Comparison of ENCODE assay signal across 1 cellular context in the genomic region with DNA sequence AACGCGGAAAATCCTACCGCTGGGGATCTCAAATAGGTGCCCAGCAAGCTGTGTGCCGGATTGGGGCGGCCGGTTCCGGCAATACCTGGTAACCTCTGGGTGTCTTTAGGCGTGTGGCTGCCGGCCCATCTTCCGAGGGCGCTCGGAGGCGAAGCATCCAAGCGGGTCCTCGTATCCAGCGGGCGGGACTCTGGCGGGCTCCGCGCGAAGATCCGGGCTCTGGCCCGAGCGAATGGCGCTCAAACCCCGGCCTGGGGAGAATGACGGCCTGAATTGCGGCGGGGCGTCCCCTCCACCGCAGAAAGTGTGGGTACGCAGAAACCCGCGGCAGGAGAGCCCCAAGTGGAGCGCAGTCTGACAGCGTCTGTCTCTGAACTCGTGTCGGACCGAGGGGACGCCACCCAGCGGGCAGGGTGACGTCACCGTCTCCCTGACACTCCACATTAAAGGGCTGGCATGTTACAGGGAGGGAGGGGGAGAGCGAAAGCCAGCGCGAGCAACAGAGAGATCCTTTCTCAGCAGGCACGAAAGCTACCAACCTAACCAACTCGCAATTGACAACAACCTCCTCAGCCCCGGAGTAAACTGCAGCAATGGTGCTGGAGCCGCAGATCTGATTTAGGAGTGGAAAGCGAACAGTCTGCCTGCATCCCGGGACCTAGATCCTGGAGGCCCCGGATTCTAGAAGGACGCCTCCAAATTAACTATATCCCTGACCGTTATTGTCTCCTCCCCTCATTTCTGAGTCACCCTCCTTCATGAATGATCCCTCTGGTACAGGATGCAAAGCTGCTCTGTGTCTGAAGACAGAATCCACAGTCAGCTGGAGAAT.
A peak's percentile ranks its signal among the peaks of the same experiment; 100 is the strongest.
TF ChIP-seq lines count a peak whose summit lies in the region.

A gene with protein sequence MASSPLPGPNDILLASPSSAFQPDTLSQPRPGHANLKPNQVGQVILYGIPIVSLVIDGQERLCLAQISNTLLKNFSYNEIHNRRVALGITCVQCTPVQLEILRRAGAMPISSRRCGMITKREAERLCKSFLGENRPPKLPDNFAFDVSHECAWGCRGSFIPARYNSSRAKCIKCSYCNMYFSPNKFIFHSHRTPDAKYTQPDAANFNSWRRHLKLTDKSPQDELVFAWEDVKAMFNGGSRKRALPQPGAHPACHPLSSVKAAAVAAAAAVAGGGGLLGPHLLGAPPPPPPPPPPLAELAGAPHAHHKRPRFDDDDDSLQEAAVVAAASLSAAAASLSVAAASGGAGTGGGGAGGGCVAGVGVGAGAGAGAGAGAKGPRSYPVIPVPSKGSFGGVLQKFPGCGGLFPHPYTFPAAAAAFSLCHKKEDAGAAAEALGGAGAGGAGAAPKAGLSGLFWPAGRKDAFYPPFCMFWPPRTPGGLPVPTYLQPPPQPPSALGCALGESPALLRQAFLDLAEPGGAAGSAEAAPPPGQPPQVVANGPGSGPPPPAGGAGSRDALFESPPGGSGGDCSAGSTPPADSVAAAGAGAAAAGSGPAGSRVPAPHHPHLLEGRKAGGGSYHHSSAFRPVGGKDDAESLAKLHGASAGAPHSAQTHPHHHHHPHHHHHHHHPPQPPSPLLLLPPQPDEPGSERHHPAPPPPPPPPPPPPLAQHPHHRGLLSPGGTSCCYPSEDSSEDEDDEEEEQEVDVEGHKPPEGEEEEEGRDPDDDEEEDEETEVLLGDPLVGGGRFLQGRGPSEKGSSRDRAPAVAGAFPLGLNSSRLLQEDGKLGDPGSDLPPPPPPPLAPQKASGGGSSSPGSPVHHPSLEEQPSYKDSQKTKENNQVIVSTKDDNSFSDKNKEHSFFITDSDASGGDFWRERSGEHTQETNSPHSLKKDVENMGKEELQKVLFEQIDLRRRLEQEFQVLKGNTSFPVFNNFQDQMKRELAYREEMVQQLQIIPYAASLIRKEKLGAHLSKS (minus strand): TSS at position 372 of the 832 bp plus-strand sequence. CDS start 2,477 bp downstream, outside the sequence.

TF ChIP-seq in HEK293, 187 proteins besides CTCF, POLR2A, EP300 and RAD21 (continued from another document):
- TF ChIP-seq YY2 (tag by site-specific recombination; IDR thresholded peaks at IDR 0.05) = 0 out of 2 replicates have a peak, but pooled peaks have one; percentile 10
- peak; percentile 34; the same call in 1 of the 2 replicates for TF ChIP-seq ZNF391 (tag by site-specific recombination; IDR thresholded peaks at IDR 0.05; ENCODE audit: borderline replicate concordance, low read depth)
- TF ChIP-seq ZNF747 (tag by site-specific recombination; IDR thresholded peaks at IDR 0.05) = no peak
- 0 out of 2 replicates have a peak, but pooled peaks have one; percentile 8 for TF ChIP-seq KLF16 (tag by site-specific recombination; IDR thresholded peaks at IDR 0.05)
- TF ChIP-seq ZFP37 (tag by site-specific recombination; IDR thresholded peaks at IDR 0.05) = peak; percentile 76
- TF ChIP-seq, protein P1, sequence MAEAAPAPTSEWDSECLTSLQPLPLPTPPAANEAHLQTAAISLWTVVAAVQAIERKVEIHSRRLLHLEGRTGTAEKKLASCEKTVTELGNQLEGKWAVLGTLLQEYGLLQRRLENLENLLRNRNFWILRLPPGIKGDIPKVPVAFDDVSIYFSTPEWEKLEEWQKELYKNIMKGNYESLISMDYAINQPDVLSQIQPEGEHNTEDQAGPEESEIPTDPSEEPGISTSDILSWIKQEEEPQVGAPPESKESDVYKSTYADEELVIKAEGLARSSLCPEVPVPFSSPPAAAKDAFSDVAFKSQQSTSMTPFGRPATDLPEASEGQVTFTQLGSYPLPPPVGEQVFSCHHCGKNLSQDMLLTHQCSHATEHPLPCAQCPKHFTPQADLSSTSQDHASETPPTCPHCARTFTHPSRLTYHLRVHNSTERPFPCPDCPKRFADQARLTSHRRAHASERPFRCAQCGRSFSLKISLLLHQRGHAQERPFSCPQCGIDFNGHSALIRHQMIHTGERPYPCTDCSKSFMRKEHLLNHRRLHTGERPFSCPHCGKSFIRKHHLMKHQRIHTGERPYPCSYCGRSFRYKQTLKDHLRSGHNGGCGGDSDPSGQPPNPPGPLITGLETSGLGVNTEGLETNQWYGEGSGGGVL (tag by site-specific recombination; IDR thresholded peaks at IDR 0.05) = peak; percentile 35
- peak; percentile 87 for TF ChIP-seq ZBTB21 (tag by site-specific recombination; IDR thresholded peaks at IDR 0.05)
- TF ChIP-seq ZBTB48 (tag by site-specific recombination; IDR thresholded peaks at IDR 0.05) = peak; percentile 49; the same call in 1 of the 2 replicates
- TF ChIP-seq ZIC2 (tag by site-specific recombination; IDR thresholded peaks at IDR 0.05) = peak; percentile 43; the same call in 1 of the 2 replicates
- TF ChIP-seq, protein P2, sequence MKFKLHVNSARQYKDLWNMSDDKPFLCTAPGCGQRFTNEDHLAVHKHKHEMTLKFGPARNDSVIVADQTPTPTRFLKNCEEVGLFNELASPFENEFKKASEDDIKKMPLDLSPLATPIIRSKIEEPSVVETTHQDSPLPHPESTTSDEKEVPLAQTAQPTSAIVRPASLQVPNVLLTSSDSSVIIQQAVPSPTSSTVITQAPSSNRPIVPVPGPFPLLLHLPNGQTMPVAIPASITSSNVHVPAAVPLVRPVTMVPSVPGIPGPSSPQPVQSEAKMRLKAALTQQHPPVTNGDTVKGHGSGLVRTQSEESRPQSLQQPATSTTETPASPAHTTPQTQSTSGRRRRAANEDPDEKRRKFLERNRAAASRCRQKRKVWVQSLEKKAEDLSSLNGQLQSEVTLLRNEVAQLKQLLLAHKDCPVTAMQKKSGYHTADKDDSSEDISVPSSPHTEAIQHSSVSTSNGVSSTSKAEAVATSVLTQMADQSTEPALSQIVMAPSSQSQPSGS (tag by site-specific recombination; IDR thresholded peaks at IDR 0.05; ENCODE audit: low read depth) = peak; percentile 96
- TF ChIP-seq SP7 (tag by site-specific recombination; IDR thresholded peaks at IDR 0.05) = peak; percentile 79
- TF ChIP-seq KLF9 (tag by site-specific recombination; IDR thresholded peaks at IDR 0.05; ENCODE audit: low read depth) = no peak
- no peak for TF ChIP-seq ZNF558 (tag by site-specific recombination; IDR thresholded peaks at IDR 0.05)
